In genomic region chr4:89298788-89299152, GRCh38 we compare ENCODE assay signal across 8 cellular contexts. TPM values are rescaled to one million over a fixed set of nuclear protein-coding genes. Genes with fewer than 3 reads are reported as not detected.
DNase-seq lines count a peak whose midpoint lies in the region; ATAC-seq and TF ChIP-seq lines count a peak whose summit lies in the region.

No MANE protein-coding gene starts in this region.

- H2BK5ac ChIP-seq in trophoblast cell (ENCODE audit: low read depth, low read length, poor library complexity): no peak overlapping the region

- H3K27ac Mint-ChIP-seq in Calu3 (ENCODE audit: unreplicated experiment) (peak overlapping the region; percentile 92), memory B cell (peak overlapping the region; percentile 64)

- H2AFZ ChIP-seq in trophoblast cell (ENCODE audit: insufficient read depth, low read length, poor library complexity): no peak overlapping the region

- H3K4me1 Mint-ChIP-seq in Calu3 (ENCODE audit: low read depth, unreplicated experiment) (peaks cover 28% of the 10 kb centered on the region), memory B cell (peaks cover 25% of the 10 kb centered on the region)

- CTCF ChIA-PET in Calu3 (lab: Charles Lee): interaction anchor here (0.9 to 1.5 kb wide), 6 partner anchors 15 to 43 kb away, joined by 3 to 6 read pairs (median 3); no protein-coding TSS in a partner anchor
- CTCF ChIA-PET in RWPE1 (lab: Yijun Ruan, JAX): no interaction called here

- H3K27me3 Mint-ChIP-seq in Calu3 (ENCODE audit: unreplicated experiment) (no peaks in the 10 kb centered on the region), memory B cell (peaks cover 1% of the 10 kb centered on the region)

- H2AK5ac ChIP-seq in trophoblast cell (ENCODE audit: low read length): no peak overlapping the region

- H3K9ac ChIP-seq in trophoblast cell (ENCODE audit: low read length): no peak overlapping the region

- DNase-seq in Calu3 (no peak), LHCN-M2 (ENCODE audit: low read depth) (peak; percentile 52), amniotic epithelial cell (ENCODE audit: low read depth) (peak; percentile 63), memory B cell (ENCODE audit: low spot score in 2 of 2) (no peak), RWPE1 (ENCODE audit: low spot score) (no peak), SIG-M5 (lab: John Stamatoyannopoulos, UW) (no peak), trophoblast cell (no peak)

- H3K36me3 Mint-ChIP-seq in Calu3 (ENCODE audit: insufficient read depth, unreplicated experiment) (peaks cover 13% of the 10 kb centered on the region), memory B cell (no peaks in the 10 kb centered on the region)

- no peaks in the 10 kb centered on the region for H3K79me1 ChIP-seq in trophoblast cell (ENCODE audit: low read length)

- no peaks in the 10 kb centered on the region for H3K27me3 ChIP-seq in trophoblast cell (ENCODE audit: insufficient read depth, low read length)

- no CpG with 5 or more reads among the region's 2 CpGs for WGBS in trophoblast cell (ENCODE audit: extremely low coverage, insufficient coverage, insufficient read length)

- POLR2A ChIA-PET in RWPE1 (lab: Yijun Ruan, JAX; ENCODE audit: low non-redundant PET): no interaction called here

- intact Hi-C loops in Calu3 (cut with micrococcal nuclease; ENCODE audit: unreplicated experiment): no loop called here

- TF ChIP-seq CTCF in Calu3 (IDR thresholded peaks at IDR 0.05; ENCODE audit: unreplicated experiment) (no peak), RWPE1 (conservative IDR thresholded peaks at IDR 0.05; ENCODE audit: low read depth) (no peak)

- H3K9me3 ChIP-seq in trophoblast cell (ENCODE audit: insufficient read depth, low read depth, low read length): no peaks in the 10 kb centered on the region

- no peak overlapping the region for H3K4me2 ChIP-seq in trophoblast cell (ENCODE audit: low read length)

- H4K12ac ChIP-seq in trophoblast cell (ENCODE audit: low read depth, low read length): no peak overlapping the region

- ATAC-seq in memory B cell (ENCODE audit: low read depth) (peak; percentile 51), GM18909 (IDR thresholded peaks at IDR 0.05; ENCODE audit: poor library complexity, unreplicated experiment) (no peak)

- H2BK120ac ChIP-seq in trophoblast cell (ENCODE audit: insufficient read depth, low read length, poor library complexity): no peak overlapping the region

- H4K91ac ChIP-seq in trophoblast cell (ENCODE audit: low read depth, low read length): no peak overlapping the region

- peak overlapping the region; percentile 82 for H3K4me3 Mint-ChIP-seq in Calu3 (ENCODE audit: low read depth, unreplicated experiment)
- H3K4me3 Mint-ChIP-seq in memory B cell: peak overlapping the region; percentile 82

- no peak overlapping the region for H3K27ac ChIP-seq in RWPE1
- H3K27ac ChIP-seq in trophoblast cell (ENCODE audit: low read depth, low read length): no peak overlapping the region

- BruUV-seq in Calu3 (replicated peaks; lab: Mats Ljungman, UMichigan): no TSS peak

- H3K23ac ChIP-seq in trophoblast cell (ENCODE audit: low read length): no peak overlapping the region

- peaks cover 0 to 2% of the 10 kb centered on the region in 2 experiments for H3K4me1 ChIP-seq in trophoblast cell (ENCODE audit: control insufficient read depth in 1 of 2, insufficient read depth in 2 of 2, low read length in 2 of 2)

- H3K79me2 ChIP-seq in trophoblast cell (ENCODE audit: control insufficient read depth, insufficient read depth, low read length, poor library complexity): no peaks in the 10 kb centered on the region

- H2BK12ac ChIP-seq in trophoblast cell (ENCODE audit: low read length): no peak overlapping the region

- H3K18ac ChIP-seq in trophoblast cell (ENCODE audit: low read length): no peak overlapping the region

- H4K8ac ChIP-seq in trophoblast cell (ENCODE audit: low read depth, low read length): no peak overlapping the region

- no peak overlapping the region for H3K4ac ChIP-seq in trophoblast cell (ENCODE audit: low read depth, low read length)

- H3K36me3 ChIP-seq in trophoblast cell (ENCODE audit: control insufficient read depth in 1 of 2, insufficient read depth in 2 of 2, low read length in 2 of 2): no peaks in the 10 kb centered on the region

- H3K4me3 ChIP-seq in trophoblast cell (ENCODE audit: low read depth, low read length): no peak overlapping the region

- H3K14ac ChIP-seq in trophoblast cell (ENCODE audit: low read length): no peak overlapping the region

- H3K9me3 Mint-ChIP-seq in Calu3 (ENCODE audit: low read depth, unreplicated experiment) (no peaks in the 10 kb centered on the region), memory B cell (no peaks in the 10 kb centered on the region)

RNA-seq across cellular contexts. Expression of gene GPRIN3, which starts 8.8 kb away (rescaled TPM):
- total RNA-seq in Calu3 (2022) (6.8 and 7.6 TPM in 2 replicates), LHCN-M2 (2014; rRNA removed) (0.06 TPM in 1 of 2 replicates, not detected in the other)
- polyA plus RNA-seq in LHCN-M2 (2012): not detected
- 0.19 TPM in 2 replicates for polyA plus RNA-seq in trophoblast cell (2013)

Comparison
In these comparisons a context has a peak if more than half of its experiments do, and no peak if none do; other contexts are left out.
1. DNase-seq: peak in LHCN-M2 (single experiment) and amniotic epithelial cell (single experiment); none in Calu3 (single experiment), memory B cell (0 of 2), RWPE1 (single experiment), SIG-M5 (single experiment) and trophoblast cell (0 of 2).